Comparison of ENCODE assay signal across 10 cellular contexts in the genomic region with DNA sequence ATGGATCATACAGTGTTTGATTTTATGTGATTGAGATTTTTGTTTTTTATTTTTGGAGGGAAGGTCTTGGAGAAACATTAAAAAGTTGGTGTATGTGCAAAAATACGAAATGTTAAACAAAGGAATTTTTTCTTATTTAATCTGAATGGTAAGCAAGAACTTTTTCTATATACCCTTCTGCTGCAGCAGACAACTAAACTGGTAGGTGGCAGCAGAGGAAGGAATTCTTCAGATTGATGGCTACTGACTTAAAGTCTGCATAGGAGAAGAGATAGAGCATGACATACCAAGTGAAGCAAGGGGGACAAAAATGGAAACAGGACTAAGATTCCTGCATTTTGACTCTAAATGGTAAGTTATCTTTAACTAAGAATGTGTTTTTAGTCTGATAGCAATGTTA. TPM values are rescaled to one million over a fixed set of nuclear protein-coding genes. Genes with fewer than 3 reads are reported as not detected.
DNase-seq lines count a peak whose midpoint lies in the region; ATAC-seq, FAIRE-seq and TF ChIP-seq lines count a peak whose summit lies in the region.
"Had no signal": no experiment of that assay in that cellular context is flagged by ENCODE, and none has a peak within 500 bp of the region (broad histone marks: within the 10 kb centered on the region; RNA-seq: fewer than 3 reads in every experiment).

No MANE protein-coding gene starts in this region.

- H2AFZ ChIP-seq in OCI-LY1 (ENCODE audit: low read length) = no peak overlapping the region

- H3K9ac ChIP-seq in OCI-LY1 (ENCODE audit: low read length) = no peak overlapping the region
- H3K9ac ChIP-seq: BLaER1 treated with 17β-estradiol and CSF1 and Interleukin-3, amounts not matched to agents 10 nM and 100 nM; KMS-11 had no signal

- peak overlapping the region; percentile 28 for H3K27ac ChIP-seq in OCI-LY1 (ENCODE audit: low read depth, low read length, poor library complexity, severe bottlenecking)
- H3K27ac ChIP-seq in small intestine (ENCODE audit: low read depth in 1 of 2, low read length in 1 of 2) = no peak overlapping the region
- H3K27ac ChIP-seq: BLaER1 treated with 17β-estradiol and CSF1 and Interleukin-3, amounts not matched to agents 10 nM and 100 nM; KMS-11 had no signal

- 84 to 85% (median 84%) methylated on average over 1 of the region's 1 CpG for WGBS in small intestine, 3 donors

- no peaks in the 10 kb centered on the region for H3K4me1 ChIP-seq in OCI-LY1 (ENCODE audit: insufficient read depth, low read length, severe bottlenecking)
- H3K4me1 ChIP-seq in small intestine (ENCODE audit: control insufficient read depth in 2 of 2, insufficient read depth in 1 of 2, low read depth in 1 of 2, low read length in 1 of 2) = no peaks in the 10 kb centered on the region

- no peak overlapping the region for H3K4me2 ChIP-seq in OCI-LY1 (ENCODE audit: low read length)
- H3K4me2 ChIP-seq: KMS-11 had no signal

- 0 out of 2 replicates have a peak, but pooled peaks cover 4% of the 10 kb centered on the region for H3F3A ChIP-seq in OCI-LY1 (ENCODE audit: insufficient read depth, low read length)

- peak; percentile 46; the same call in 1 of the 2 replicates for TF ChIP-seq CTCF in OCI-LY1 (IDR thresholded peaks at IDR 0.05; ENCODE audit: low read length)

- H3K27me3 ChIP-seq in OCI-LY1 (ENCODE audit: insufficient read depth, low read length) (no peaks in the 10 kb centered on the region), small intestine (ENCODE audit: control insufficient read depth in 2 of 2, insufficient read depth in 2 of 2, low read length in 2 of 2) (no peaks in the 10 kb centered on the region)
- H3K27me3 ChIP-seq: BLaER1 treated with 17β-estradiol and CSF1 and Interleukin-3, amounts not matched to agents 10 nM and 100 nM had no signal

- no peaks in the 10 kb centered on the region for H3K9me2 ChIP-seq in OCI-LY1 (ENCODE audit: low read depth, low read length)

- no peak for ATAC-seq in GM19467 (IDR thresholded peaks at IDR 0.05; ENCODE audit: unreplicated experiment)
- ATAC-seq in GM21447 (IDR thresholded peaks at IDR 0.05; ENCODE audit: unreplicated experiment) = no peak

- H4K20me1 ChIP-seq in OCI-LY1 (ENCODE audit: insufficient read depth, low read length) = no peaks in the 10 kb centered on the region
- H4K20me1 ChIP-seq: BLaER1 treated with 17β-estradiol and CSF1 and Interleukin-3, amounts not matched to agents 10 nM and 100 nM had no signal

- DNase-seq in NCI-H526 (lab: John Stamatoyannopoulos, UW) (peak; percentile 1 to 27), NCI-H526 treated with DMSO at 0.1 percent for 48 hours (lab: John Stamatoyannopoulos, UW) (no peak), fibroblast of gingiva (ENCODE audit: low read depth) (peak; percentile 27), small intestine (peak; percentile 4), NCI-H128 (lab: John Stamatoyannopoulos, UW; ENCODE audit: unreplicated experiment) (no peak)

- no peak overlapping the region for H3K4me3 ChIP-seq in OCI-LY1 (ENCODE audit: low read depth, low read length, poor library complexity, severe bottlenecking)
- no peak overlapping the region for H3K4me3 ChIP-seq in small intestine (ENCODE audit: low read depth in 1 of 2, low read length in 2 of 2)
- H3K4me3 ChIP-seq: BLaER1 treated with 17β-estradiol and CSF1 and Interleukin-3, amounts not matched to agents 10 nM and 100 nM had no signal

- H3K79me2 ChIP-seq in OCI-LY1 (ENCODE audit: insufficient read depth, low read length) = no peaks in the 10 kb centered on the region

- H3K36me3 ChIP-seq in OCI-LY1 (ENCODE audit: insufficient read depth, low read length) = peaks cover 47% of the 10 kb centered on the region; the same call in 1 of the 2 replicates
- no peaks in the 10 kb centered on the region for H3K36me3 ChIP-seq in small intestine (ENCODE audit: control insufficient read depth in 2 of 2, insufficient read depth in 2 of 2, low read length in 2 of 2)

- H3K9me3 ChIP-seq in OCI-LY1 (ENCODE audit: low read length) = no peaks in the 10 kb centered on the region
- H3K9me3 ChIP-seq in small intestine (ENCODE audit: control insufficient read depth, low read depth) = no peaks in the 10 kb centered on the region
- H3K9me3 ChIP-seq: BLaER1 treated with 17β-estradiol and CSF1 and Interleukin-3, amounts not matched to agents 10 nM and 100 nM had no signal

- FAIRE-seq in small intestine (lab: Jason Lieb, UNC) = no peak

RNA-seq across cellular contexts. Expression of a gene that starts 42.0 kb away (rescaled TPM):
- under 1 TPM in 2 of 3 donors, not detected in 1; 0.10 to 0.22 TPM for polyA plus RNA-seq in small intestine

Comparison
In these comparisons a context has a peak if more than half of its experiments do, and no peak if none do; other contexts are left out.
1. DNase-seq: peak in NCI-H526 (2 of 2), fibroblast of gingiva (single experiment) and small intestine (single experiment); none in NCI-H526 treated with DMSO at 0.1 percent for 48 hours (single experiment) and NCI-H128 (single experiment).